8 cellular contexts compared by ENCODE assay signal in the genomic region with DNA sequence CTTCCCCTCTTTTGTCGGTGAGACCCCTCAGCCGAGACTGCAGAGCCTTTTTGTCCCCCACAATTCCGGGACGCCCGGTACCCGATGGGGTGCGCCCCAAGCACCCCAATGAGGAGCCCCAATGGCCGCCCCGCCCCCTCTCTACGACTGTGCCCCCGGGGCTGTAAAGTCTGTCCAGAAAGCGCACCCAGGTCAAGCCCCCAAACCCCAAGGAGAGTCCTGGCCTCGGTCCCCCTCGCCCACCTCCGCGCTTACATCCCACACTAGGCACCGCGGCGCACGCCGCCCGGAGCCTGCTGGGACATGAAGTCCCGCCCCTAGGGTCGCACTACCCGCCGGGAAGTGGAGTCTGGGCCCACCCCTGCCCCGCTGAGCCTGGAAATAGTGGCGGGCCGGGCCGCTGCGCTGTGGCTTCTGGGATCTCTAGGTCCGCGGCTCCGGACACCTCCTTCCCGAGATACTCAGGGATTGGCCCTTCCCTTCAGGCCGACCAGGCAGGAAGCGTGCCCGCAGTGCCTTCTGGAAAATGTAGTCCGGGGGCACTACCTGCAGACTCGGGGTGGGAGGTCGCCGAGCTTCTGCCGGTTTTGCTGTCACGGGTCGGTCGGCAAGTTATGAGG. TPM values are rescaled to one million over a fixed set of nuclear protein-coding genes. Genes with fewer than 3 reads are reported as not detected.
DNase-seq lines count a peak whose midpoint lies in the region; ATAC-seq and TF ChIP-seq lines count a peak whose summit lies in the region.

TSS of gene MEN1 (minus strand) at position 281 of the 620 bp plus-strand sequence. CDS start 442 bp downstream, outside the sequence.

- H3K9me3 Mint-ChIP-seq in activated T-helper 17 cell treated with anti-CD3 and anti-CD28 coated beads, Interleukin-2, amount 50 U/mL, for 72 hours: no peaks in the 10 kb centered on the region
- no peaks in the 10 kb centered on the region for H3K9me3 Mint-ChIP-seq in naive thymus-derived CD4-positive, alpha-beta T cell
- no peaks in the 10 kb centered on the region for H3K9me3 Mint-ChIP-seq in stimulated activated memory B cell treated with anti-CD40 and anti-IgM and Interleukin-4, amounts not matched to agents 10 μg/mL and 1 μg/mL and 100 μg/mL, for 72 hours

- H3K9ac ChIP-seq in fibroblast of lung (ENCODE audit: insufficient read depth, low read length): peak within 1 kb of the TSS; percentile 59

- TF ChIP-seq CTCF in LNCaP clone FGC (IDR thresholded peaks at IDR 0.05; ENCODE audit: control insufficient read depth, extremely low read depth, insufficient read depth) (no peak), RWPE2 (IDR thresholded peaks at IDR 0.05; ENCODE audit: poor library complexity, severe bottlenecking) (no peak), fibroblast of lung (conservative IDR thresholded peaks at IDR 0.05 in 1 of 2, IDR thresholded peaks at IDR 0.05 in 1 of 2; ENCODE audit: low read depth in 1 of 2, low read length in 2 of 2) (no peak)

- H3K4me1 Mint-ChIP-seq in activated T-helper 17 cell treated with anti-CD3 and anti-CD28 coated beads, Interleukin-2, amount 50 U/mL, for 72 hours: peaks cover 12% of the 10 kb centered on the region
- H3K4me1 Mint-ChIP-seq in naive thymus-derived CD4-positive, alpha-beta T cell: peaks cover 23 to 34% (median 30%) of the 10 kb centered on the region in 7 donors
- peaks cover 48% of the 10 kb centered on the region for H3K4me1 Mint-ChIP-seq in stimulated activated memory B cell treated with anti-CD40 and anti-IgM and Interleukin-4, amounts not matched to agents 10 μg/mL and 1 μg/mL and 100 μg/mL, for 72 hours

- H3K79me2 ChIP-seq in fibroblast of lung (ENCODE audit: control insufficient read depth, insufficient read depth, low read length): no peaks in the 10 kb centered on the region

- intact Hi-C loops in naive thymus-derived CD4-positive, alpha-beta T cell (cut with micrococcal nuclease): loop anchor here (1.0 to 2.0 kb wide), 7 partner anchors 8 to 114 kb away; partner anchors contain the start of genes SF1 (in 2 of the 2), CDC42BPG (in 1 of the 2), PPP2R5B (in 1 of the 2) and RASGRP2 (in 1 of the 2)

- no peaks in the 10 kb centered on the region for H3K27me3 Mint-ChIP-seq in activated T-helper 17 cell treated with anti-CD3 and anti-CD28 coated beads, Interleukin-2, amount 50 U/mL, for 72 hours
- H3K27me3 Mint-ChIP-seq in naive thymus-derived CD4-positive, alpha-beta T cell: peaks cover 0 to 6% (median 0%) of the 10 kb centered on the region in 5 donors
- no peaks in the 10 kb centered on the region for H3K27me3 Mint-ChIP-seq in stimulated activated memory B cell treated with anti-CD40 and anti-IgM and Interleukin-4, amounts not matched to agents 10 μg/mL and 1 μg/mL and 100 μg/mL, for 72 hours

- H3K9me3 ChIP-seq in RWPE2 (ENCODE audit: severe bottlenecking) (no peaks in the 10 kb centered on the region), fibroblast of lung (ENCODE audit: control insufficient read depth, insufficient read depth, low read depth, low read length) (no peaks in the 10 kb centered on the region)
- H3K9me3 ChIP-seq in naive thymus-derived CD4-positive, alpha-beta T cell (ENCODE audit: control insufficient read depth in 2 of 3, low read length in 3 of 3): no peaks in the 10 kb centered on the region

- H3K4me3 ChIP-seq in LNCaP clone FGC (ENCODE audit: low read depth, low read length): peak within 1 kb of the TSS; percentile 96
- peak within 1 kb of the TSS; percentile 65 for H3K4me3 ChIP-seq in RWPE2 (ENCODE audit: severe bottlenecking)
- peak within 1 kb of the TSS; percentile 72 to 99 (median 83) for H3K4me3 ChIP-seq in fibroblast of lung (replicated peaks in 1 of 4; ENCODE audit: control extremely low read depth in 1 of 4, insufficient read depth in 1 of 4, low read depth in 3 of 4, low read length in 4 of 4)
- peak within 1 kb of the TSS; percentile 99 for H3K4me3 ChIP-seq in naive thymus-derived CD4-positive, alpha-beta T cell (ENCODE audit: low read length)

- CTCF ChIA-PET in naive thymus-derived CD4-positive, alpha-beta T cell (lab: Charles Lee): interaction anchor here (0.7 to 2.0 kb wide), 4 partner anchors 32 to 205 kb away, joined by 3 to 10 read pairs (median 4); partner anchors contain the start of genes CDC42BPG and SF1

- peak within 1 kb of the TSS; percentile 28 for H3K27ac ChIP-seq in RWPE2 (ENCODE audit: poor library complexity, severe bottlenecking)
- peak within 1 kb of the TSS; percentile 57 for H3K27ac ChIP-seq in fibroblast of lung (ENCODE audit: insufficient read depth, low read length)
- peak within 1 kb of the TSS; percentile 97 for H3K27ac ChIP-seq in naive thymus-derived CD4-positive, alpha-beta T cell (ENCODE audit: low read depth, low read length)

- peaks cover 12% of the 10 kb centered on the region for H3K36me3 Mint-ChIP-seq in activated T-helper 17 cell treated with anti-CD3 and anti-CD28 coated beads, Interleukin-2, amount 50 U/mL, for 72 hours (ENCODE audit: low read depth)
- peaks cover 4 to 17% (median 6%) of the 10 kb centered on the region in 5 donors for H3K36me3 Mint-ChIP-seq in naive thymus-derived CD4-positive, alpha-beta T cell
- peaks cover 27% of the 10 kb centered on the region for H3K36me3 Mint-ChIP-seq in stimulated activated memory B cell treated with anti-CD40 and anti-IgM and Interleukin-4, amounts not matched to agents 10 μg/mL and 1 μg/mL and 100 μg/mL, for 72 hours

- ATAC-seq in GM21825 (IDR thresholded peaks at IDR 0.05; ENCODE audit: unreplicated experiment): peak; percentile 47
- peak; percentile 98 for ATAC-seq in RWPE2 (ENCODE audit: low read depth)
- peak; percentile 90 for ATAC-seq in activated T-helper 17 cell treated with anti-CD3 and anti-CD28 coated beads, Interleukin-2, amount 50 U/mL, for 72 hours (replicated peaks)
- ATAC-seq in naive thymus-derived CD4-positive, alpha-beta T cell: peak; percentile 91
- ATAC-seq in stimulated activated memory B cell treated with anti-CD40 and anti-IgM and Interleukin-4, amounts not matched to agents 10 μg/mL and 1 μg/mL and 100 μg/mL, for 72 hours: peak; percentile 90

- peaks cover 10% of the 10 kb centered on the region for H3K36me3 ChIP-seq in RWPE2 (ENCODE audit: low read depth)
- peaks cover 4% of the 10 kb centered on the region for H3K36me3 ChIP-seq in fibroblast of lung (ENCODE audit: control insufficient read depth, insufficient read depth, low read length)
- H3K36me3 ChIP-seq in naive thymus-derived CD4-positive, alpha-beta T cell (ENCODE audit: control insufficient read depth in 2 of 3, insufficient read depth in 3 of 3, low read length in 3 of 3): peaks cover 0 to 31% (median 5%) of the 10 kb centered on the region in 3 experiments

- peak within 1 kb of the TSS; percentile 94 for H3K27ac Mint-ChIP-seq in activated T-helper 17 cell treated with anti-CD3 and anti-CD28 coated beads, Interleukin-2, amount 50 U/mL, for 72 hours
- peak within 1 kb of the TSS; percentile 88 to 97 (median 94) for H3K27ac Mint-ChIP-seq in naive thymus-derived CD4-positive, alpha-beta T cell
- H3K27ac Mint-ChIP-seq in stimulated activated memory B cell treated with anti-CD40 and anti-IgM and Interleukin-4, amounts not matched to agents 10 μg/mL and 1 μg/mL and 100 μg/mL, for 72 hours: peak within 1 kb of the TSS; percentile 89

- H2AFZ ChIP-seq in fibroblast of lung (ENCODE audit: low read length): peak within 1 kb of the TSS; percentile 92

- H3K27me3 ChIP-seq in RWPE2 (ENCODE audit: insufficient read depth, poor library complexity, severe bottlenecking): no peaks in the 10 kb centered on the region
- H3K27me3 ChIP-seq in fibroblast of lung (ENCODE audit: control insufficient read depth, insufficient read depth, low read length): no peaks in the 10 kb centered on the region
- no peaks in the 10 kb centered on the region for H3K27me3 ChIP-seq in naive thymus-derived CD4-positive, alpha-beta T cell (ENCODE audit: control insufficient read depth in 2 of 2, insufficient read depth in 2 of 2, low read length in 2 of 2)

- peak within 1 kb of the TSS; percentile 94 for H3K4me2 ChIP-seq in fibroblast of lung (ENCODE audit: extremely low read depth, insufficient read depth, low read length)

- DNase-seq in DMS153 (lab: John Stamatoyannopoulos, UW): peak; percentile 96
- peak; percentile 87 for DNase-seq in LNCaP clone FGC (ENCODE audit: low read depth)
- DNase-seq in RWPE2 (ENCODE audit: low spot score): peak; percentile 97
- DNase-seq in fibroblast of lung (ENCODE audit: low read depth in 2 of 2): peak; percentile 94 to 95
- DNase-seq in naive thymus-derived CD4-positive, alpha-beta T cell: peak; percentile 64 to 85 (median 81)

- H3K4me1 ChIP-seq in RWPE2 (ENCODE audit: insufficient read depth, poor library complexity, severe bottlenecking) (no peaks in the 10 kb centered on the region), fibroblast of lung (ENCODE audit: control insufficient read depth, extremely low read depth, insufficient read depth, low read length) (peaks cover 5% of the 10 kb centered on the region)
- H3K4me1 ChIP-seq in naive thymus-derived CD4-positive, alpha-beta T cell (ENCODE audit: control insufficient read depth in 2 of 2, insufficient read depth in 2 of 2, low read length in 2 of 2): peaks cover 7 to 11% of the 10 kb centered on the region in 2 donors

- H4K20me1 ChIP-seq in fibroblast of lung (ENCODE audit: control insufficient read depth, extremely low read depth, insufficient read depth, low read length): no peaks in the 10 kb centered on the region

- H3K4me3 Mint-ChIP-seq in activated T-helper 17 cell treated with anti-CD3 and anti-CD28 coated beads, Interleukin-2, amount 50 U/mL, for 72 hours: peak within 1 kb of the TSS; percentile 94
- peak within 1 kb of the TSS; percentile 91 to 98 (median 96) for H3K4me3 Mint-ChIP-seq in naive thymus-derived CD4-positive, alpha-beta T cell
- peak within 1 kb of the TSS; percentile 98 for H3K4me3 Mint-ChIP-seq in stimulated activated memory B cell treated with anti-CD40 and anti-IgM and Interleukin-4, amounts not matched to agents 10 μg/mL and 1 μg/mL and 100 μg/mL, for 72 hours

- POLR2A ChIA-PET in naive thymus-derived CD4-positive, alpha-beta T cell (lab: Charles Lee): interaction anchor here (0.6 to 4.9 kb wide), 19 partner anchors 8 to 325 kb away, joined by 3 to 56 read pairs (median 4); partner anchors contain the start of genes CDC42BPG, EHD1, FAU and MAJIN

RNA-seq across cellular contexts. Expression of gene MEN1, which starts in this region (rescaled TPM):
- 10 to 100 TPM; 17.9 to 28.2 TPM for total RNA-seq in activated T-helper 17 cell treated with anti-CD3 and anti-CD28 coated beads, Interleukin-2, amount 50 U/mL, for 72 hours
- total RNA-seq in fibroblast of lung: 12.1 and 13.7 TPM in 2 replicates
- 8.9 and 14.2 TPM in 2 replicates for polyA plus RNA-seq in fibroblast of lung
- 15.3 and 28.8 TPM in 2 replicates for polyA plus RNA-seq in fibroblast of lung (2012)
- polyA minus RNA-seq in fibroblast of lung (ENCODE audit: low replicate concordance): 32.7 and 60.9 TPM in 2 replicates
- total RNA-seq in naive thymus-derived CD4-positive, alpha-beta T cell: 10 to 100 TPM; 25.7 to 46.4 (median 38.0) TPM
- polyA plus RNA-seq in naive thymus-derived CD4-positive, alpha-beta T cell: 10 to 100 TPM; 33.8 to 54.9 TPM

Comparison
In these comparisons a context has a peak if more than half of its experiments do, and no peak if none do; other contexts are left out.
1. Peak in every context shown above with its lines: DNase-seq, ATAC-seq, H3K4me3 ChIP-seq and H3K27ac ChIP-seq.
2. ATAC-seq: peak in every context shown above with its lines; median percentile 98 in RWPE2; 91 in naive thymus-derived CD4-positive, alpha-beta T cell; 90 in activated T-helper 17 cell treated with anti-CD3 and anti-CD28 coated beads, Interleukin-2, amount 50 U/mL, for 72 hours; 90 in stimulated activated memory B cell treated with anti-CD40 and anti-IgM and Interleukin-4, amounts not matched to agents 10 μg/mL and 1 μg/mL and 100 μg/mL, for 72 hours; 47 in GM21825.
3. H3K27ac ChIP-seq: peak in every context shown above with its lines; median percentile 97 in naive thymus-derived CD4-positive, alpha-beta T cell; 57 in fibroblast of lung; 28 in RWPE2.